ENCODE assay signal across 20 cellular contexts in the genomic region with DNA sequence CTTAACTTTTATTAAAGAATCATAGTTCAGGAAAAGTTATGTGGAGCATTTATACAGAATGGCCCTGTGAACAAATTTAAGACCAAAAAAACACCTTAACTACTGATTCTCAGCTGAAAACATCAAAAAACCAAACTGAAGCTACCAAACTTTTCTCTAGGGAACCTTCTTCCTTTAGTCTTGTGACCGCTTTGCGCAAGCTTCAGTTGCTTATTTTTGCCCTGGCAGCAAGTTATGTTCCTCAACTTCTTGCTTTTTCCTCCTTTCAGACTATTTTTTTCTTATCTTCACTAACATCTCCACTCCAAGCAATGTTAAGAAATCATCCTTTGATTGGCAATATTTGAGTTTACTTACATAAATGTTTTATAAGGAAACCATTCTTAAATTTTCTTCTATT.
DNase-seq lines count a peak whose midpoint lies in the region; ATAC-seq and TF ChIP-seq lines count a peak whose summit lies in the region.
"Had no signal": no experiment of that assay in that cellular context is flagged by ENCODE, and none has a peak within 500 bp of the region (broad histone marks: within the 10 kb centered on the region; RNA-seq: fewer than 3 reads in every experiment).

No MANE protein-coding gene starts in this region.

- no peak overlapping the region for H3K4me3 Mint-ChIP-seq in natural killer cell
- H3K4me3 Mint-ChIP-seq: activated CD8-positive, alpha-beta T cell treated with anti-CD3 and anti-CD28 coated beads, Interleukin-2, amount 10 ng/mL, durations not matched to agents 7 days and 5 days; CD8-positive, alpha-beta memory T cell; HFFc6; T-cell had no signal

- no peak for TF ChIP-seq CTCF in natural killer cell (IDR thresholded peaks at IDR 0.05)

- intact Hi-C loops in natural killer cell (cut with micrococcal nuclease) = no loop called here

- ATAC-seq in natural killer cell (no peak), HG03159 (IDR thresholded peaks at IDR 0.05; ENCODE audit: unreplicated experiment) (no peak)
- ATAC-seq: activated CD8-positive, alpha-beta T cell treated with anti-CD3 and anti-CD28 coated beads, Interleukin-2, amount 10 ng/mL, durations not matched to agents 7 days and 5 days; heart left ventricle; T-cell had no signal

- H3K9me3 Mint-ChIP-seq in natural killer cell = no peaks in the 10 kb centered on the region
- H3K9me3 Mint-ChIP-seq: activated T-helper 2 cell treated with anti-CD3 and anti-CD28 coated beads, Interferon-gamma antibody, Interleukin-2, Interleukin-4, amounts not matched to agents 10 μg/mL and 5 μg/mL and 100 μg/mL, durations not matched to agents 14 hours and 24 hours and 36 hours; HFFc6; T-cell had no signal

- DNase-seq in AML-193 (lab: John Stamatoyannopoulos, UW) (peak; percentile 94 to 95), Kasumi-1 (lab: John Stamatoyannopoulos, UW) (peak; percentile 57 to 59), SIG-M5 treated with dmso at 0.1 percent for 504 hours (lab: John Stamatoyannopoulos, UW; ENCODE audit: unreplicated experiment) (peak; percentile 93), inferior parietal cortex (ENCODE audit: extremely low spot score) (peak; percentile 32), NCI-H774 (lab: John Stamatoyannopoulos, UW) (no peak), NCI-H345 (lab: John Stamatoyannopoulos, UW) (no peak), natural killer cell (no peak)
- DNase-seq: activated CD8-positive, alpha-beta T cell treated with anti-CD3 and anti-CD28 coated beads, Interleukin-2, amount 10 ng/mL, durations not matched to agents 7 days and 5 days; amniotic stem cell; CD8-positive, alpha-beta memory T cell; esophagus squamous epithelium; HFFc6; mesendoderm; NCI-H1048; stomach; T-cell; WERI-Rb-1 had no signal

- no peaks in the 10 kb centered on the region for H3K27me3 Mint-ChIP-seq in natural killer cell (ENCODE audit: low read depth in 2 of 2)

- no peak overlapping the region for H3K27ac Mint-ChIP-seq in natural killer cell
- H3K27ac Mint-ChIP-seq: activated CD8-positive, alpha-beta T cell treated with anti-CD3 and anti-CD28 coated beads, Interleukin-2, amount 10 ng/mL, durations not matched to agents 7 days and 5 days; activated T-helper 2 cell treated with anti-CD3 and anti-CD28 coated beads, Interferon-gamma antibody, Interleukin-2, Interleukin-4, amounts not matched to agents 10 μg/mL and 5 μg/mL and 100 μg/mL, durations not matched to agents 14 hours and 24 hours and 36 hours; CD8-positive, alpha-beta memory T cell; HFFc6; T-cell had no signal

- no peaks in the 10 kb centered on the region for H3K36me3 Mint-ChIP-seq in natural killer cell

- no peaks in the 10 kb centered on the region for H3K4me1 Mint-ChIP-seq in natural killer cell
- H3K4me1 Mint-ChIP-seq: CD8-positive, alpha-beta memory T cell had no signal

Comparison
In these comparisons a context has a peak if more than half of its experiments do, and no peak if none do; other contexts are left out.
1. DNase-seq: peak in AML-193 (2 of 2), Kasumi-1 (2 of 2), SIG-M5 treated with dmso at 0.1 percent for 504 hours (single experiment) and inferior parietal cortex (single experiment); none in NCI-H774 (single experiment), NCI-H345 (single experiment) and natural killer cell (single experiment).